Comparison of ENCODE assay signal across 15 cellular contexts in genomic region chr5:172642926-172643325, GRCh38. TPM values are rescaled to one million over a fixed set of nuclear protein-coding genes. Genes with fewer than 3 reads are reported as not detected.
DNase-seq lines count a peak whose midpoint lies in the region; ATAC-seq and TF ChIP-seq lines count a peak whose summit lies in the region.
"Had no signal": no experiment of that assay in that cellular context is flagged by ENCODE, and none has a peak within 500 bp of the region (broad histone marks: within the 10 kb centered on the region; RNA-seq: fewer than 3 reads in every experiment).

No MANE protein-coding gene starts in this region.

- no peak overlapping the region for H3K4me3 ChIP-seq in iPS-20b (ENCODE audit: low read length)
- peak overlapping the region; percentile 79 to 99 (median 99) for H3K4me3 ChIP-seq in sigmoid colon

- DNase-seq in natural killer cell (no peak), sigmoid colon (no peak), activated T-cell treated with anti-CD3 and anti-CD28 coated beads for 4 hours (no peak), left lobe of liver (ENCODE audit: low spot score) (no peak)
- DNase-seq in natural killer cell treated with Interleukin-12 subunit alpha and Interleukin-12 subunit beta and Interleukin-15 and Interleukin-18, amount 100 ng/mL, for 72 hours (ENCODE audit: low spot score) = no peak
- no peak for DNase-seq in stimulated activated CD4-positive, alpha-beta T cell treated with anti-CD3 and anti-CD28 coated beads, Interleukin-15, amount 100 ng/mL, for 24 hours
- DNase-seq: DND-41; effector memory CD4-positive, alpha-beta T cell; NCI-H1092 treated with DMSO at 0.1 percent for 48 hours; NCI-H446 treated with DMSO at 0.1 percent for 48 hours; retina; RPMI8226 had no signal

- ATAC-seq in natural killer cell (no peak), GM21737 (IDR thresholded peaks at IDR 0.05; ENCODE audit: unreplicated experiment) (no peak), left lobe of liver (no peak)
- ATAC-seq in natural killer cell treated with Interleukin-12 subunit alpha and Interleukin-12 subunit beta and Interleukin-15 and Interleukin-18, amount 100 ng/mL, for 72 hours = no peak

- 45 to 61% methylated on average over 8 of the region's 8 CpGs for whole genome bisulfite sequencing in sigmoid colon, 2 donors

- no peaks in the 10 kb centered on the region for H3K36me3 ChIP-seq in iPS-20b (ENCODE audit: insufficient read depth, low read depth, low read length)
- no peaks in the 10 kb centered on the region for H3K36me3 ChIP-seq in sigmoid colon

- H3K4me3 Mint-ChIP-seq in natural killer cell = peak overlapping the region; percentile 39
- no peak overlapping the region for H3K4me3 Mint-ChIP-seq in natural killer cell treated with Interleukin-12 subunit alpha and Interleukin-12 subunit beta and Interleukin-15 and Interleukin-18, amount 100 ng/mL, for 72 hours

- intact Hi-C loops in natural killer cell (cut with micrococcal nuclease) = no loop called here
- intact Hi-C loops in sigmoid colon (cut with DNase I) = loop anchor here (2.0 kb wide), 3 partner anchors 46 to 86 kb away; no protein-coding TSS in a partner anchor

- H3K4me1 ChIP-seq in iPS-20b (ENCODE audit: insufficient read depth, low read length) = peaks cover 18% of the 10 kb centered on the region
- H3K4me1 ChIP-seq in sigmoid colon = peaks cover 0 to 72% (median 63%) of the 10 kb centered on the region in 4 donors

- H3K36me3 Mint-ChIP-seq in natural killer cell = no peaks in the 10 kb centered on the region
- H3K36me3 Mint-ChIP-seq in natural killer cell treated with Interleukin-12 subunit alpha and Interleukin-12 subunit beta and Interleukin-15 and Interleukin-18, amount 100 ng/mL, for 72 hours = no peaks in the 10 kb centered on the region
- H3K36me3 Mint-ChIP-seq: memory B cell had no signal

- TF ChIP-seq POLR2A in sigmoid colon (IDR thresholded peaks at IDR 0.05) = no peak

- no peaks in the 10 kb centered on the region for H3K9me3 ChIP-seq in iPS-20b (ENCODE audit: insufficient read depth, low read depth, low read length)
- no peaks in the 10 kb centered on the region for H3K9me3 ChIP-seq in sigmoid colon

- no peak for TF ChIP-seq CTCF in natural killer cell (IDR thresholded peaks at IDR 0.05)
- TF ChIP-seq CTCF in sigmoid colon (IDR thresholded peaks at IDR 0.05) = no peak

- H3K27me3 Mint-ChIP-seq in natural killer cell (ENCODE audit: low read depth in 2 of 2) = peaks cover 0 to 14% of the 10 kb centered on the region in 2 donors
- peaks cover 17 to 30% of the 10 kb centered on the region in 2 donors for H3K27me3 Mint-ChIP-seq in natural killer cell treated with Interleukin-12 subunit alpha and Interleukin-12 subunit beta and Interleukin-15 and Interleukin-18, amount 100 ng/mL, for 72 hours

- no peak for TF ChIP-seq EP300 in sigmoid colon (IDR thresholded peaks at IDR 0.05)

- H3K27me3 ChIP-seq in iPS-20b (ENCODE audit: insufficient read depth, low read length) = peaks cover 52% of the 10 kb centered on the region
- H3K27me3 ChIP-seq in sigmoid colon = no peaks in the 10 kb centered on the region

- H3K9me3 Mint-ChIP-seq in natural killer cell = no peaks in the 10 kb centered on the region
- H3K9me3 Mint-ChIP-seq in natural killer cell treated with Interleukin-12 subunit alpha and Interleukin-12 subunit beta and Interleukin-15 and Interleukin-18, amount 100 ng/mL, for 72 hours = no peaks in the 10 kb centered on the region
- H3K9me3 Mint-ChIP-seq: memory B cell had no signal

- H3K4me1 Mint-ChIP-seq in natural killer cell = peaks cover 7 to 11% of the 10 kb centered on the region in 2 donors
- peaks cover 5% of the 10 kb centered on the region in 2 donors for H3K4me1 Mint-ChIP-seq in natural killer cell treated with Interleukin-12 subunit alpha and Interleukin-12 subunit beta and Interleukin-15 and Interleukin-18, amount 100 ng/mL, for 72 hours (ENCODE audit: low read depth in 2 of 2)

- no peak overlapping the region for H3K27ac Mint-ChIP-seq in natural killer cell
- no peak overlapping the region for H3K27ac Mint-ChIP-seq in natural killer cell treated with Interleukin-12 subunit alpha and Interleukin-12 subunit beta and Interleukin-15 and Interleukin-18, amount 100 ng/mL, for 72 hours
- H3K27ac Mint-ChIP-seq: memory B cell had no signal

- H3K27ac ChIP-seq in iPS-20b (ENCODE audit: low read length) = no peak overlapping the region
- peak overlapping the region; percentile 94 to 99 (median 96) for H3K27ac ChIP-seq in sigmoid colon

- 0 out of 2 replicates have a peak overlapping the region, but pooled peaks have one; percentile 18 for H3K9ac ChIP-seq in iPS-20b (ENCODE audit: low read depth, low read length)

RNA-seq across cellular contexts. Expression of gene NEURL1B, which starts 1.9 kb away (rescaled TPM):
- total RNA-seq in natural killer cell = under 1 TPM; 0.28 to 0.54 (median 0.45) TPM
- total RNA-seq in natural killer cell treated with Interleukin-12 subunit alpha and Interleukin-12 subunit beta and Interleukin-15 and Interleukin-18, amount 100 ng/mL, for 72 hours = under 1 TPM; 0.14 to 0.36 TPM
- 10 to 100 TPM; 32.9 to 53.2 (median 45.6) TPM for total RNA-seq in sigmoid colon
- polyA plus RNA-seq in sigmoid colon = 10 to 100 TPM; 12.6 to 29.6 (median 26.6) TPM
- 9.5 TPM for total RNA-seq in left lobe of liver
